Comparison of ENCODE assay signal across 8 cellular contexts in the genomic region with DNA sequence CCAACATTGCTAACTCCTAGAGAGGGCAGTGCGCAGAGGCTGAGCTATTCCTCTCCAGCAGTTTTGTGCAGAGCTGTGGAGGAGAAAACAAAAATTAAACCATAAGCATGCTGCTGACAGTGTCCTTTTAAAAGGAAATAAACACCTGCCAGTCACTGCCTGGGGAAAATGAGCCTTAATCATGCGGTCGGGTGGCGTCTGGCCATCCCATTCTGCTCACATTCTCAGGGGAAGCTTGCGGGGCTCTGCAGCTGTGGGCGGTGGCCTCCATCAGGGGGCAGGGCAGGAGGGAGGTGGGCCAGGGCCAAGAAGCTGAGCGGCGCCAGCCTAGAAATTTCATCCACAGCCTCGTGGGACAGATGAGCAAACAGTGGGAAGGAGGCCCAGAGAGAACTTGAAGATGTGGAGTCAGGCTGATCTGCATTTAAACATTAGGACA.
DNase-seq lines count a peak whose midpoint lies in the region; ATAC-seq, FAIRE-seq and TF ChIP-seq lines count a peak whose summit lies in the region.
"Had no signal": no experiment of that assay in that cellular context is flagged by ENCODE, and none has a peak within 500 bp of the region (broad histone marks: within the 10 kb centered on the region; RNA-seq: fewer than 3 reads in every experiment).

No MANE protein-coding gene starts in this region.

- ATAC-seq in WTC11 (peak; percentile 80), GM18517 (IDR thresholded peaks at IDR 0.05; ENCODE audit: unreplicated experiment) (no peak)

- peak overlapping the region; percentile 49 for H3K27ac ChIP-seq in subcutaneous abdominal adipose tissue (ENCODE audit: low read depth, low read length)
- no peak overlapping the region for H3K27ac ChIP-seq in small intestine (ENCODE audit: low read depth in 1 of 2, low read length in 1 of 2)

- in situ Hi-C loops in KBM-7 (cut with MboI; ENCODE audit: low pct_unique_long_range_greater_than_20kb, low sequenced_read_pairs) = no loop called here

- H3K4me1 Mint-ChIP-seq in WTC11 = peaks cover 24% of the 10 kb centered on the region

- H3K27me3 ChIP-seq in iPS-15b (ENCODE audit: control insufficient read depth, insufficient read depth, low read length) (no peaks in the 10 kb centered on the region), subcutaneous abdominal adipose tissue (ENCODE audit: control insufficient read depth in 5 of 5, insufficient read depth in 4 of 5, low read length in 5 of 5) (peaks cover 0 to 4% (median 0%) of the 10 kb centered on the region in 5 donors), small intestine (ENCODE audit: control insufficient read depth in 2 of 2, insufficient read depth in 2 of 2, low read length in 2 of 2) (no peaks in the 10 kb centered on the region)

- DNase-seq in KBM-7 (peak; percentile 18), WTC11 (ENCODE audit: low spot score) (peak; percentile 40), SKM-1 treated with dmso at 0.1 percent for 144 hours (lab: John Stamatoyannopoulos, UW; ENCODE audit: unreplicated experiment) (no peak), small intestine (no peak)

- no peak overlapping the region for H3K27ac Mint-ChIP-seq in WTC11

- H3K36me3 ChIP-seq in iPS-15b (ENCODE audit: control insufficient read depth, insufficient read depth, low read length) (no peaks in the 10 kb centered on the region), subcutaneous abdominal adipose tissue (ENCODE audit: control insufficient read depth in 5 of 5, insufficient read depth in 5 of 5, low read length in 5 of 5) (no peaks in the 10 kb centered on the region), small intestine (ENCODE audit: control insufficient read depth in 2 of 2, insufficient read depth in 2 of 2, low read length in 2 of 2) (no peaks in the 10 kb centered on the region)

- no peak for TF ChIP-seq CTCF in WTC11 (IDR thresholded peaks at IDR 0.05)

- H3K9ac ChIP-seq in iPS-15b (ENCODE audit: low read depth, low read length) = peak overlapping the region; percentile 32
- peak overlapping the region in 3 of 5 donors; percentile 3 to 41 (median 20) for H3K9ac ChIP-seq in subcutaneous abdominal adipose tissue (ENCODE audit: low read length in 5 of 5)

- no peak for FAIRE-seq in small intestine (lab: Jason Lieb, UNC)
- FAIRE-seq: endometrium had no signal

- WGBS in small intestine, 3 donors = 34 to 67% (median 59%) methylated on average over 9 of the region's 9 CpGs

- H3K4me1 ChIP-seq in iPS-15b (ENCODE audit: control insufficient read depth, insufficient read depth, low read length) (peaks cover 12% of the 10 kb centered on the region), subcutaneous abdominal adipose tissue (ENCODE audit: control insufficient read depth in 5 of 5, insufficient read depth in 5 of 5, low read length in 5 of 5) (peaks cover 17 to 69% (median 55%) of the 10 kb centered on the region in 5 donors), small intestine (ENCODE audit: control insufficient read depth in 2 of 2, insufficient read depth in 1 of 2, low read depth in 1 of 2, low read length in 1 of 2) (no peaks in the 10 kb centered on the region)

- no peak overlapping the region for H3K4me3 ChIP-seq in iPS-15b (ENCODE audit: low read depth, low read length)
- peak overlapping the region in 3 of 5 donors; percentile 3 to 46 (median 6) for H3K4me3 ChIP-seq in subcutaneous abdominal adipose tissue (ENCODE audit: low read depth in 1 of 5, low read length in 5 of 5)
- H3K4me3 ChIP-seq in small intestine (ENCODE audit: low read depth in 1 of 2, low read length in 2 of 2) = no peak overlapping the region

- CTCF ChIA-PET in WTC11 (lab: Charles Lee) = interaction anchor here (0.7 to 4.7 kb wide), 21 partner anchors 10 to 95 kb away, joined by 3 to 43 read pairs (median 4); no protein-coding TSS in a partner anchor

- H3K36me3 Mint-ChIP-seq in WTC11 = no peaks in the 10 kb centered on the region

- POLR2A ChIA-PET in WTC11 (lab: Charles Lee) = interaction anchor here (0.5 kb wide), 2 partner anchors 235 to 927 kb away, joined by 3 to 7 read pairs; no protein-coding TSS in a partner anchor

- no peaks in the 10 kb centered on the region; the same call in 1 of the 2 replicates for H3K27me3 Mint-ChIP-seq in WTC11 (ENCODE audit: low read depth)

- no peak overlapping the region for H3K4me3 Mint-ChIP-seq in WTC11

- no peaks in the 10 kb centered on the region for H3K9me3 ChIP-seq in iPS-15b (ENCODE audit: control insufficient read depth, insufficient read depth, low read length)
- no peaks in the 10 kb centered on the region for H3K9me3 ChIP-seq in subcutaneous abdominal adipose tissue (ENCODE audit: control insufficient read depth in 5 of 5, low read length in 5 of 5)
- no peaks in the 10 kb centered on the region for H3K9me3 ChIP-seq in small intestine (ENCODE audit: control insufficient read depth, low read depth)

- no peaks in the 10 kb centered on the region for H3K9me3 Mint-ChIP-seq in WTC11

TF ChIP-seq in WTC11, 78 proteins besides CTCF, POLR2A, EP300 and RAD21:
- no peak for TF ChIP-seq FOXP1 (CRISPR knock-in tag; IDR thresholded peaks at IDR 0.05; ENCODE audit: borderline replicate concordance)
- no peak for TF ChIP-seq GRHL2 (CRISPR knock-in tag; IDR thresholded peaks at IDR 0.05; ENCODE audit: insufficient replicate concordance, severe bottlenecking)
- TF ChIP-seq OVOL2 (CRISPR knock-in tag; IDR thresholded peaks at IDR 0.05; ENCODE audit: borderline replicate concordance) = no peak
- TF ChIP-seq, protein P1, sequence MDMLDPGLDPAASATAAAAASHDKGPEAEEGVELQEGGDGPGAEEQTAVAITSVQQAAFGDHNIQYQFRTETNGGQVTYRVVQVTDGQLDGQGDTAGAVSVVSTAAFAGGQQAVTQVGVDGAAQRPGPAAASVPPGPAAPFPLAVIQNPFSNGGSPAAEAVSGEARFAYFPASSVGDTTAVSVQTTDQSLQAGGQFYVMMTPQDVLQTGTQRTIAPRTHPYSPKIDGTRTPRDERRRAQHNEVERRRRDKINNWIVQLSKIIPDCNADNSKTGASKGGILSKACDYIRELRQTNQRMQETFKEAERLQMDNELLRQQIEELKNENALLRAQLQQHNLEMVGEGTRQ (CRISPR knock-in tag; IDR thresholded peaks at IDR 0.05) = no peak
- no peak for TF ChIP-seq ZNF121 (CRISPR knock-in tag; IDR thresholded peaks at IDR 0.05)
- TF ChIP-seq, protein P2, sequence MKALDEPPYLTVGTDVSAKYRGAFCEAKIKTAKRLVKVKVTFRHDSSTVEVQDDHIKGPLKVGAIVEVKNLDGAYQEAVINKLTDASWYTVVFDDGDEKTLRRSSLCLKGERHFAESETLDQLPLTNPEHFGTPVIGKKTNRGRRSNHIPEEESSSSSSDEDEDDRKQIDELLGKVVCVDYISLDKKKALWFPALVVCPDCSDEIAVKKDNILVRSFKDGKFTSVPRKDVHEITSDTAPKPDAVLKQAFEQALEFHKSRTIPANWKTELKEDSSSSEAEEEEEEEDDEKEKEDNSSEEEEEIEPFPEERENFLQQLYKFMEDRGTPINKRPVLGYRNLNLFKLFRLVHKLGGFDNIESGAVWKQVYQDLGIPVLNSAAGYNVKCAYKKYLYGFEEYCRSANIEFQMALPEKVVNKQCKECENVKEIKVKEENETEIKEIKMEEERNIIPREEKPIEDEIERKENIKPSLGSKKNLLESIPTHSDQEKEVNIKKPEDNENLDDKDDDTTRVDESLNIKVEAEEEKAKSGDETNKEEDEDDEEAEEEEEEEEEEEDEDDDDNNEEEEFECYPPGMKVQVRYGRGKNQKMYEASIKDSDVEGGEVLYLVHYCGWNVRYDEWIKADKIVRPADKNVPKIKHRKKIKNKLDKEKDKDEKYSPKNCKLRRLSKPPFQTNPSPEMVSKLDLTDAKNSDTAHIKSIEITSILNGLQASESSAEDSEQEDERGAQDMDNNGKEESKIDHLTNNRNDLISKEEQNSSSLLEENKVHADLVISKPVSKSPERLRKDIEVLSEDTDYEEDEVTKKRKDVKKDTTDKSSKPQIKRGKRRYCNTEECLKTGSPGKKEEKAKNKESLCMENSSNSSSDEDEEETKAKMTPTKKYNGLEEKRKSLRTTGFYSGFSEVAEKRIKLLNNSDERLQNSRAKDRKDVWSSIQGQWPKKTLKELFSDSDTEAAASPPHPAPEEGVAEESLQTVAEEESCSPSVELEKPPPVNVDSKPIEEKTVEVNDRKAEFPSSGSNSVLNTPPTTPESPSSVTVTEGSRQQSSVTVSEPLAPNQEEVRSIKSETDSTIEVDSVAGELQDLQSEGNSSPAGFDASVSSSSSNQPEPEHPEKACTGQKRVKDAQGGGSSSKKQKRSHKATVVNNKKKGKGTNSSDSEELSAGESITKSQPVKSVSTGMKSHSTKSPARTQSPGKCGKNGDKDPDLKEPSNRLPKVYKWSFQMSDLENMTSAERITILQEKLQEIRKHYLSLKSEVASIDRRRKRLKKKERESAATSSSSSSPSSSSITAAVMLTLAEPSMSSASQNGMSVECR (CRISPR knock-in tag; IDR thresholded peaks at IDR 0.05; ENCODE audit: borderline replicate concordance) = no peak
- no peak for TF ChIP-seq ZNF263 (CRISPR knock-in tag; IDR thresholded peaks at IDR 0.05; ENCODE audit: low read depth)
- TF ChIP-seq FOXK1 (CRISPR knock-in tag; IDR thresholded peaks at IDR 0.05) = no peak
- TF ChIP-seq ZBTB21 (CRISPR knock-in tag; IDR thresholded peaks at IDR 0.05; ENCODE audit: borderline replicate concordance) = no peak
- TF ChIP-seq MYBL2 (CRISPR knock-in tag; IDR thresholded peaks at IDR 0.05) = no peak
- no peak for TF ChIP-seq ZNF219 (CRISPR knock-in tag; IDR thresholded peaks at IDR 0.05; ENCODE audit: borderline replicate concordance)
- TF ChIP-seq, protein P3, sequence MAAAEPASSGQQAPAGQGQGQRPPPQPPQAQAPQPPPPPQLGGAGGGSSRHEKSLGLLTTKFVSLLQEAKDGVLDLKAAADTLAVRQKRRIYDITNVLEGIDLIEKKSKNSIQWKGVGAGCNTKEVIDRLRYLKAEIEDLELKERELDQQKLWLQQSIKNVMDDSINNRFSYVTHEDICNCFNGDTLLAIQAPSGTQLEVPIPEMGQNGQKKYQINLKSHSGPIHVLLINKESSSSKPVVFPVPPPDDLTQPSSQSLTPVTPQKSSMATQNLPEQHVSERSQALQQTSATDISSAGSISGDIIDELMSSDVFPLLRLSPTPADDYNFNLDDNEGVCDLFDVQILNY (CRISPR knock-in tag; IDR thresholded peaks at IDR 0.05) = no peak
- no peak for TF ChIP-seq GTF2I (CRISPR knock-in tag; conservative IDR thresholded peaks at IDR 0.05)
- no peak for TF ChIP-seq RELA (CRISPR knock-in tag; IDR thresholded peaks at IDR 0.05; ENCODE audit: borderline replicate concordance)
- TF ChIP-seq MXD4 (CRISPR knock-in tag; IDR thresholded peaks at IDR 0.05; ENCODE audit: borderline replicate concordance) = no peak
- no peak for TF ChIP-seq TEAD4 (CRISPR knock-in tag; IDR thresholded peaks at IDR 0.05)
TF ChIP-seq in WTC11: peak in this region for 0.

Comparison
In these comparisons a context has a peak if more than half of its experiments do, and no peak if none do; other contexts are left out.
1. DNase-seq: peak in KBM-7 (single experiment) and WTC11 (single experiment); none in SKM-1 treated with dmso at 0.1 percent for 144 hours (single experiment) and small intestine (single experiment).
2. H3K4me3 ChIP-seq: peak in subcutaneous abdominal adipose tissue (3 of 5); none in iPS-15b (single experiment) and small intestine (0 of 2).